ENCODE assay signal across 11 cellular contexts in the genomic region with DNA sequence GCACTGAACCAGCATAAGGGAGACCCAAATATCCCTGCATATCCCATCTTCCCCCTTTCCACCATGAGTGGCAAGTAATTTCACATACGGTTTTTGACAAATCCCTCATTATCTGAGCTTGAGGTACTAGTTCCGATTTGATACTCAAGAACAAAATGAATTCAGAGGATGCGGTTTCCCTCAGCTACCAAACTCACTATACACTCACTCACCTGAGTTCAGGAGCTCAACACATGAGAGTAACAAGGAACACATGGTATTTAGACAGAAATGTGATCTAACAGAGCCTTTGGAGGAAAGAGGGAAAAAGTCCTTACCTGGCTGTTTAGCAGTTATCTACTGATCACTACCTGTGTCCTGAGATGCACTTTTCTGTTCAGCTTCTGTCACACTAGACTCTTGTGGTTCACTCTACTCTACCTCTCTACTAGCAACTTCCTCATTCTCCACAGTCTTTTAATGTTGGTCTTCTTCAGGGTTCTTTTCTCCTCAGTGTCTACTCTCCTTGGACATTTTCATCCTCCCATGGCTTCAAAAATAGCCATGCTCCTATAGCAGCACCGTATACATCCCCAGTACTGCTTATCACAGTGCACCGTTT. TPM values are rescaled to one million over a fixed set of nuclear protein-coding genes. Genes with fewer than 3 reads are reported as not detected.
DNase-seq lines count a peak whose midpoint lies in the region; ATAC-seq, FAIRE-seq and TF ChIP-seq lines count a peak whose summit lies in the region.
"Had no signal": no experiment of that assay in that cellular context is flagged by ENCODE, and none has a peak within 500 bp of the region (broad histone marks: within the 10 kb centered on the region; RNA-seq: fewer than 3 reads in every experiment).

No MANE protein-coding gene starts in this region.

- peaks cover 14% of the 10 kb centered on the region for H3K79me2 ChIP-seq in OCI-LY1 (ENCODE audit: insufficient read depth, low read length)

- 69 to 74% (median 73%) methylated on average over 5 of the region's 5 CpGs for WGBS in small intestine, 3 donors

- no peaks in the 10 kb centered on the region for H3K9me3 Mint-ChIP-seq in activated naive CD8-positive, alpha-beta T cell treated with anti-CD3 and anti-CD28 coated beads, Interleukin-2, amount 50 U/mL, for 24 hours

- peak overlapping the region; percentile 65 for H3K4me3 Mint-ChIP-seq in activated naive CD8-positive, alpha-beta T cell treated with anti-CD3 and anti-CD28 coated beads, Interleukin-2, amount 50 U/mL, for 24 hours

- TF ChIP-seq CTCF in OCI-LY1 (IDR thresholded peaks at IDR 0.05; ENCODE audit: low read length) = no peak

- no peaks in the 10 kb centered on the region for H3K27me3 Mint-ChIP-seq in activated naive CD8-positive, alpha-beta T cell treated with anti-CD3 and anti-CD28 coated beads, Interleukin-2, amount 50 U/mL, for 24 hours

- no peak overlapping the region for H2AFZ ChIP-seq in OCI-LY1 (ENCODE audit: low read length)

- H3K9me3 ChIP-seq in OCI-LY1 (ENCODE audit: low read length) (no peaks in the 10 kb centered on the region), small intestine (ENCODE audit: control insufficient read depth, low read depth) (no peaks in the 10 kb centered on the region)
- H3K9me3 ChIP-seq: gastrocnemius medialis, left ventricle myocardium inferior had no signal

- ATAC-seq in activated naive CD8-positive, alpha-beta T cell treated with anti-CD3 and anti-CD28 coated beads, Interleukin-2, amount 50 U/mL, for 24 hours = no peak
- no peak for ATAC-seq in HG03139 (IDR thresholded peaks at IDR 0.05; ENCODE audit: unreplicated experiment)
- ATAC-seq: gastrocnemius medialis had no signal

- H3K4me1 Mint-ChIP-seq in activated naive CD8-positive, alpha-beta T cell treated with anti-CD3 and anti-CD28 coated beads, Interleukin-2, amount 50 U/mL, for 24 hours = peaks cover 63% of the 10 kb centered on the region

- H3K9me2 ChIP-seq in OCI-LY1 (ENCODE audit: low read depth, low read length) = no peaks in the 10 kb centered on the region

- H3K36me3 ChIP-seq in OCI-LY1 (ENCODE audit: insufficient read depth, low read length) (peaks cover 4% of the 10 kb centered on the region; the same call in 1 of the 2 replicates), small intestine (ENCODE audit: control insufficient read depth in 2 of 2, insufficient read depth in 2 of 2, low read length in 2 of 2) (no peaks in the 10 kb centered on the region)
- H3K36me3 ChIP-seq: gastrocnemius medialis, left ventricle myocardium inferior had no signal

- H3K27ac ChIP-seq in OCI-LY1 (ENCODE audit: low read depth, low read length, poor library complexity, severe bottlenecking) = peak overlapping the region; percentile 61
- peak overlapping the region in 1 of 2 donors; percentile 5 for H3K27ac ChIP-seq in small intestine (ENCODE audit: low read depth in 1 of 2, low read length in 1 of 2)
- H3K27ac ChIP-seq: left ventricle myocardium inferior had no signal

- no peak overlapping the region; the same call in 1 of the 2 replicates for H3K9ac ChIP-seq in OCI-LY1 (ENCODE audit: low read length)

- no peak for FAIRE-seq in small intestine (lab: Jason Lieb, UNC)

- no peaks in the 10 kb centered on the region; the same call in 1 of the 2 replicates for H3F3A ChIP-seq in OCI-LY1 (ENCODE audit: insufficient read depth, low read length)

- H3K27me3 ChIP-seq in OCI-LY1 (ENCODE audit: insufficient read depth, low read length) (no peaks in the 10 kb centered on the region), small intestine (ENCODE audit: control insufficient read depth in 2 of 2, insufficient read depth in 2 of 2, low read length in 2 of 2) (no peaks in the 10 kb centered on the region)
- H3K27me3 ChIP-seq: gastrocnemius medialis had no signal

- H3K4me1 ChIP-seq in OCI-LY1 (ENCODE audit: insufficient read depth, low read length, severe bottlenecking) (peaks cover 29% of the 10 kb centered on the region), small intestine (ENCODE audit: control insufficient read depth in 2 of 2, insufficient read depth in 1 of 2, low read depth in 1 of 2, low read length in 1 of 2) (no peaks in the 10 kb centered on the region)

- H3K36me3 Mint-ChIP-seq in activated naive CD8-positive, alpha-beta T cell treated with anti-CD3 and anti-CD28 coated beads, Interleukin-2, amount 50 U/mL, for 24 hours (ENCODE audit: low read depth) = peaks cover 4% of the 10 kb centered on the region

- H3K4me3 ChIP-seq in OCI-LY1 (ENCODE audit: low read depth, low read length, poor library complexity, severe bottlenecking) = no peak overlapping the region
- no peak overlapping the region for H3K4me3 ChIP-seq in small intestine (ENCODE audit: low read depth in 1 of 2, low read length in 2 of 2)
- H3K4me3 ChIP-seq: gastrocnemius medialis, left ventricle myocardium inferior had no signal

- H3K4me2 ChIP-seq in OCI-LY1 (ENCODE audit: low read length) = peak overlapping the region; percentile 27

- peak; percentile 63 for DNase-seq in SIG-M5 treated with dmso at 0.1 percent for 504 hours (lab: John Stamatoyannopoulos, UW; ENCODE audit: unreplicated experiment)
- no peak for DNase-seq in SIG-M5 (lab: John Stamatoyannopoulos, UW)
- DNase-seq in activated naive CD8-positive, alpha-beta T cell treated with anti-CD3 and anti-CD28 coated beads, Interleukin-2, amount 50 U/mL, for 24 hours = no peak
- peak; percentile 21 for DNase-seq in small intestine
- no peak for DNase-seq in NCI-H510A treated with DMSO at 0.1 percent for 48 hours (lab: John Stamatoyannopoulos, UW)
- DNase-seq in mesenteric fat pad (ENCODE audit: low spot score) = no peak
- DNase-seq: gastrocnemius medialis, left ventricle myocardium inferior, NCI-H510A had no signal

- H3K27ac Mint-ChIP-seq in activated naive CD8-positive, alpha-beta T cell treated with anti-CD3 and anti-CD28 coated beads, Interleukin-2, amount 50 U/mL, for 24 hours = peak overlapping the region; percentile 93

- H4K20me1 ChIP-seq in OCI-LY1 (ENCODE audit: insufficient read depth, low read length) = no peaks in the 10 kb centered on the region

RNA-seq across cellular contexts. Expression of a gene that starts 25.1 kb away (rescaled TPM):
- 1 to 10 TPM; 1.1 to 4.8 (median 1.6) TPM for polyA plus RNA-seq in small intestine
- total RNA-seq in mesenteric fat pad = 36.6 TPM

Comparison
In these comparisons a context has a peak if more than half of its experiments do, and no peak if none do; other contexts are left out.
1. DNase-seq: peak in SIG-M5 treated with dmso at 0.1 percent for 504 hours (single experiment) and small intestine (single experiment); none in SIG-M5 (single experiment), activated naive CD8-positive, alpha-beta T cell treated with anti-CD3 and anti-CD28 coated beads, Interleukin-2, amount 50 U/mL, for 24 hours (single experiment), NCI-H510A treated with DMSO at 0.1 percent for 48 hours (single experiment) and mesenteric fat pad (single experiment).